Comparison of ENCODE assay signal across 5 cellular contexts in genomic region chr17:40087049-40087794, GRCh38. TPM values are rescaled to one million over a fixed set of nuclear protein-coding genes. Genes with fewer than 3 reads are reported as not detected.
DNase-seq lines count a peak whose midpoint lies in the region; ATAC-seq lines count a peak whose summit lies in the region.
"Had no signal": no experiment of that assay in that cellular context is flagged by ENCODE, and none has a peak within 500 bp of the region (broad histone marks: within the 10 kb centered on the region; RNA-seq: fewer than 3 reads in every experiment).

No MANE protein-coding gene starts in this region.

- intact Hi-C loops in activated CD4-positive, alpha-beta T cell treated with anti-CD3 and anti-CD28 coated beads, Interleukin-2, amount 10 ng/mL, durations not matched to agents 24 days and 14 days (cut with micrococcal nuclease), result loop anchor here (2.0 kb wide), 2 partner anchors 24 to 74 kb away; partner anchors contain the start of gene THRA

- H3K36me3 Mint-ChIP-seq in activated CD4-positive, alpha-beta T cell treated with anti-CD3 and anti-CD28 coated beads, Interleukin-2, amount 10 ng/mL, durations not matched to agents 24 days and 14 days (ENCODE audit: low read depth), result peaks cover 4% of the 10 kb centered on the region
- H3K36me3 Mint-ChIP-seq in stimulated activated effector memory CD8-positive, alpha-beta T cell treated with anti-CD3 and anti-CD28 coated beads, Interleukin-12 subunit alpha, Interleukin-12 subunit beta, amount 100 ng/mL, for 72 hours, result peaks cover 80% of the 10 kb centered on the region

- peaks cover 4% of the 10 kb centered on the region for H3K4me1 Mint-ChIP-seq in activated CD4-positive, alpha-beta T cell treated with anti-CD3 and anti-CD28 coated beads, Interleukin-2, amount 10 ng/mL, durations not matched to agents 24 days and 14 days
- H3K4me1 Mint-ChIP-seq in stimulated activated effector memory CD8-positive, alpha-beta T cell treated with anti-CD3 and anti-CD28 coated beads, Interleukin-12 subunit alpha, Interleukin-12 subunit beta, amount 100 ng/mL, for 72 hours, result peaks cover 21% of the 10 kb centered on the region

- H3K4me3 Mint-ChIP-seq in activated CD4-positive, alpha-beta T cell treated with anti-CD3 and anti-CD28 coated beads, Interleukin-2, amount 10 ng/mL, durations not matched to agents 24 days and 14 days, result no peak overlapping the region
- H3K4me3 Mint-ChIP-seq in stimulated activated effector memory CD8-positive, alpha-beta T cell treated with anti-CD3 and anti-CD28 coated beads, Interleukin-12 subunit alpha, Interleukin-12 subunit beta, amount 100 ng/mL, for 72 hours, result no peak overlapping the region

- H3K27ac Mint-ChIP-seq in activated CD4-positive, alpha-beta T cell treated with anti-CD3 and anti-CD28 coated beads, Interleukin-2, amount 10 ng/mL, durations not matched to agents 24 days and 14 days, result no peak overlapping the region
- H3K27ac Mint-ChIP-seq in stimulated activated effector memory CD8-positive, alpha-beta T cell treated with anti-CD3 and anti-CD28 coated beads, Interleukin-12 subunit alpha, Interleukin-12 subunit beta, amount 100 ng/mL, for 72 hours, result peak overlapping the region; percentile 69

- H3K27me3 Mint-ChIP-seq in activated CD4-positive, alpha-beta T cell treated with anti-CD3 and anti-CD28 coated beads, Interleukin-2, amount 10 ng/mL, durations not matched to agents 24 days and 14 days, result no peaks in the 10 kb centered on the region

- peak; percentile 55 for DNase-seq in activated CD4-positive, alpha-beta T cell treated with anti-CD3 and anti-CD28 coated beads, Interleukin-2, amount 10 ng/mL, durations not matched to agents 24 days and 14 days
- DNase-seq in activated CD4-positive, alpha-beta T cell treated with anti-CD3 and anti-CD28 coated beads for 1 hour, result no peak
- no peak for DNase-seq in stimulated activated effector memory CD8-positive, alpha-beta T cell treated with anti-CD3 and anti-CD28 coated beads, Interleukin-12 subunit alpha, Interleukin-12 subunit beta, amount 100 ng/mL, for 72 hours (ENCODE audit: low spot score in 2 of 2)
- DNase-seq: mammary epithelial cell had no signal

- no peak for ATAC-seq in stimulated activated effector memory CD8-positive, alpha-beta T cell treated with anti-CD3 and anti-CD28 coated beads, Interleukin-12 subunit alpha, Interleukin-12 subunit beta, amount 100 ng/mL, for 72 hours
- ATAC-seq in GM18519 (IDR thresholded peaks at IDR 0.05; ENCODE audit: low FRiP score, unreplicated experiment), result no peak

- no peaks in the 10 kb centered on the region for H3K9me3 Mint-ChIP-seq in activated CD4-positive, alpha-beta T cell treated with anti-CD3 and anti-CD28 coated beads, Interleukin-2, amount 10 ng/mL, durations not matched to agents 24 days and 14 days
- no peaks in the 10 kb centered on the region for H3K9me3 Mint-ChIP-seq in stimulated activated effector memory CD8-positive, alpha-beta T cell treated with anti-CD3 and anti-CD28 coated beads, Interleukin-12 subunit alpha, Interleukin-12 subunit beta, amount 100 ng/mL, for 72 hours

RNA-seq across cellular contexts. Expression of gene NR1D1, which starts 13.2 kb away (rescaled TPM):
- 7.9 and 8.2 TPM in 2 replicates for total RNA-seq in activated CD4-positive, alpha-beta T cell treated with anti-CD3 and anti-CD28 coated beads, Interleukin-2, amount 10 ng/mL, durations not matched to agents 24 days and 14 days

RNA-seq across cellular contexts. Expression of gene THRA, which starts 24.5 kb away (rescaled TPM):
- 4.5 and 5.1 TPM in 2 replicates for total RNA-seq in activated CD4-positive, alpha-beta T cell treated with anti-CD3 and anti-CD28 coated beads, Interleukin-2, amount 10 ng/mL, durations not matched to agents 24 days and 14 days

RNA-seq across cellular contexts. Expression of gene MED24, which starts 33.0 kb away (rescaled TPM):
- total RNA-seq in activated CD4-positive, alpha-beta T cell treated with anti-CD3 and anti-CD28 coated beads, Interleukin-2, amount 10 ng/mL, durations not matched to agents 24 days and 14 days, result 118 and 122 TPM in 2 replicates

RNA-seq across cellular contexts. Expression of gene MSL1, which starts 34.5 kb away (rescaled TPM):
- 92.7 and 98.5 TPM in 2 replicates for total RNA-seq in activated CD4-positive, alpha-beta T cell treated with anti-CD3 and anti-CD28 coated beads, Interleukin-2, amount 10 ng/mL, durations not matched to agents 24 days and 14 days

RNA-seq across cellular contexts. Expression of gene CASC3, which starts 53.1 kb away (rescaled TPM):
- 108 and 109 TPM in 2 replicates for total RNA-seq in activated CD4-positive, alpha-beta T cell treated with anti-CD3 and anti-CD28 coated beads, Interleukin-2, amount 10 ng/mL, durations not matched to agents 24 days and 14 days
